Comparison of ENCODE assay signal across 21 cellular contexts in genomic region chr7:16785316-16785715, GRCh38. TPM values are rescaled to one million over a fixed set of nuclear protein-coding genes. Genes with fewer than 3 reads are reported as not detected.
"Had no signal": no experiment of that assay in that cellular context is flagged by ENCODE, and none has a peak within 500 bp of the region (broad histone marks: within the 10 kb centered on the region; RNA-seq: fewer than 3 reads in every experiment).

No MANE protein-coding gene starts in this region.

- H3K4me1 ChIP-seq: colonic mucosa, gastroesophageal sphincter, lower lobe of right lung, neural progenitor cell, right lobe of liver, upper lobe of left lung had no signal

- FAIRE-seq: endometrium, islet of Langerhans had no signal

- DNase-seq: activated CD4-positive, alpha-beta T cell treated with anti-CD3 and anti-CD28 coated beads, Interleukin-2, amount 10 ng/mL, durations not matched to agents 7 days and 5 days; activated CD4-positive, CD25-positive, alpha-beta regulatory T cell; activated CD8-positive, alpha-beta memory T cell treated with anti-CD3 and anti-CD28 coated beads for 24 hours; activated naive CD8-positive, alpha-beta T cell treated with anti-CD3 and anti-CD28 coated beads for 36 hours; amygdala; body of pancreas; caudate nucleus; colonic mucosa; left colon; lower lobe of right lung; right lobe of liver; stimulated activated CD4-positive, alpha-beta T cell treated with anti-CD3 and anti-CD28 coated beads, Interleukin-1b, Interleukin-23, amount 100 ng/mL, for 48 hours; stimulated activated naive CD8-positive, alpha-beta T cell treated with anti-CD3 and anti-CD28 coated beads, Interleukin-15, amount 100 ng/mL, for 72 hours; upper lobe of left lung had no signal

- H3K9me3 ChIP-seq: body of pancreas, colonic mucosa, gastroesophageal sphincter, lower lobe of right lung, right lobe of liver, upper lobe of left lung had no signal

- H3K4me3 ChIP-seq: body of pancreas, colonic mucosa, gastroesophageal sphincter, lower lobe of right lung, neural progenitor cell, right lobe of liver, upper lobe of left lung had no signal

- H3K27me3 ChIP-seq: body of pancreas, colonic mucosa, gastroesophageal sphincter, neural progenitor cell, right lobe of liver, upper lobe of left lung had no signal

- H3K36me3 ChIP-seq: colonic mucosa, gastroesophageal sphincter, lower lobe of right lung, neural progenitor cell, right lobe of liver, upper lobe of left lung had no signal

- ATAC-seq: body of pancreas; gastroesophageal sphincter; left colon; lower lobe of right lung; right lobe of liver; stimulated activated naive CD8-positive, alpha-beta T cell treated with anti-CD3 and anti-CD28 coated beads, Interleukin-15, amount 100 ng/mL, for 72 hours had no signal

- H3K27ac ChIP-seq: colonic mucosa, gastroesophageal sphincter, lower lobe of right lung, neural progenitor cell, right lobe of liver, upper lobe of left lung had no signal

RNA-seq across cellular contexts. Expression of gene AGR2, which starts 19.5 kb away (rescaled TPM):
- total RNA-seq: activated CD4-positive, alpha-beta T cell treated with anti-CD3 and anti-CD28 coated beads, Interleukin-2, amount 10 ng/mL, durations not matched to agents 7 days and 5 days; activated naive CD8-positive, alpha-beta T cell treated with anti-CD3 and anti-CD28 coated beads for 36 hours; activated T-helper 1 cell treated with anti-CD3 and anti-CD28 coated beads, Interleukin-12 subunit alpha, Interleukin-12 subunit beta, Interleukin-2, Interleukin-4 antibody, amounts not matched to agents 30 ng/mL and 10 ng/mL and 1 ng/mL, durations not matched to agents 14 hours and 24 hours and 36 hours; osteocyte; pulmonary artery endothelial cell had no signal
